In the genomic region with DNA sequence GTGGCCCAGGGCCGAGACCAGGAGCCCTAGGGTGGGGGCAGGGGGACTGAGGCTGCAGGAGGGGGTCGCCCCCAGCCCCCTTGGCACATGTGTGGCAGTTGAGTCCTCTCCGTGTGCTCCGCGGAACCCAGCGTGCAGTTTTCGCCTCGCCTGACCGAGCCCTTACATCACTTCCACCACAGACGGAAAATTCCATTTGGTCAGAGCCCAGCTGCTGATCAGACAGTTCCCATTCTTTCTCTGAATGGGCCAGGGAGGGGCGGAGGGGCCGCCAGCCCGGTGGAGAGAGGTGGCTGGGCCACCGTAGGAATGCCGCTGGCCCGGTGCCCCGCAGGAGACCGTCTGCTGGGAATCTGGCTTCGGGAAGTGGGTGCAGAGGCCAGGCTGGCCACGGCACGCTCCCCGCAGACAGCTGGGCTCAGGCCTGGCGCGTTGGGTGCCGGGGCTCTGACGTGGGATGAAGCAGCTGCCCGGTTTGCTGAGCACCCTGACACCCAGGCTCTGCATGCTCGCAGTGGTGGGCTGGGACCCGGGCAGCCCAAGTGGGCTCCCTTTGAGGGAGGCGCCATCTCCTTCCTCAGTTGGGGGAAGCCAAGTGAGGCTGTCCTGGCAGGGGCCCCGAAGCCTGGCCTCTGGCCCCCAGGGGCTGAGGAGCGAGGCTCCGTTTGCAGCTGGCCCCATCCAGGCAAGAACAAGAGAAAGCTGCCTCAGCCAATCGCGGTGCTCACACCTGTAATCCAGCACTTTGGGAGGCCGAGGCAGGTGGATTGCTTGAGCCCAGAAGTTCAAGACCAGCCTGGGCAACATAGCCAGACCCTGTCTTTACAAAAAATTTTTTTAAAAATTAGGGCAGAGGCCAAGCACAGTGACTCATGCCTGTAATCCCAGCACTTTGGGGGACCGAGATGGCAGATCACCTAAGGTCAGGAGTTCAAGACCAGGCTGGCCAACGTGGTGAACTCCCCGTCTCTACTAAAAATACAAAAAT, we compare ENCODE assay signal across 1 cellular context.
TF ChIP-seq lines count a peak whose summit lies in the region.

No MANE protein-coding gene starts in this region.

TF ChIP-seq in HepG2, 621 proteins besides CTCF, POLR2A, EP300 and RAD21 (continued from another document and continues in another):
- TF ChIP-seq KLF13 (CRISPR knock-in tag; IDR thresholded peaks at IDR 0.05), result no peak
- no peak for TF ChIP-seq ZBTB1 (CRISPR knock-in tag; IDR thresholded peaks at IDR 0.05; ENCODE audit: borderline replicate concordance)
- no peak for TF ChIP-seq ATRX (CRISPR knock-in tag; IDR thresholded peaks at IDR 0.05; ENCODE audit: borderline replicate concordance)
- TF ChIP-seq, protein P1, sequence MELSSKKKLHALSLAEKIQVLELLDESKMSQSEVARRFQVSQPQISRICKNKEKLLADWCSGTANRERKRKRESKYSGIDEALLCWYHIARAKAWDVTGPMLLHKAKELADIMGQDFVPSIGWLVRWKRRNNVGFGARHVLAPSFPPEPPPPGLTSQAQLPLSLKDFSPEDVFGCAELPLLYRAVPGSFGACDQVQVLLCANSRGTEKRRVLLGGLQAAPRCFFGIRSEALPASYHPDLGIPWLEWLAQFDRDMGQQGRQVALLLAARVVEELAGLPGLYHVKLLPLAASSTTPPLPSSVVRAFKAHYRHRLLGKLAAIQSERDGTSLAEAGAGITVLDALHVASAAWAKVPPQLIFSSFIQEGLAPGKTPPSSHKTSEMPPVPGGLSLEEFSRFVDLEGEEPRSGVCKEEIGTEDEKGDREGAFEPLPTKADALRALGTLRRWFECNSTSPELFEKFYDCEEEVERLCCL (CRISPR knock-in tag; IDR thresholded peaks at IDR 0.05; ENCODE audit: borderline replicate concordance), result no peak
- TF ChIP-seq ZNF703 (CRISPR knock-in tag; IDR thresholded peaks at IDR 0.05; ENCODE audit: borderline replicate concordance), result no peak
- TF ChIP-seq BORCS8-MEF2B (CRISPR knock-in tag; IDR thresholded peaks at IDR 0.05), result peak; percentile 55; the same call in 1 of the 2 replicates
- TF ChIP-seq, protein P2, sequence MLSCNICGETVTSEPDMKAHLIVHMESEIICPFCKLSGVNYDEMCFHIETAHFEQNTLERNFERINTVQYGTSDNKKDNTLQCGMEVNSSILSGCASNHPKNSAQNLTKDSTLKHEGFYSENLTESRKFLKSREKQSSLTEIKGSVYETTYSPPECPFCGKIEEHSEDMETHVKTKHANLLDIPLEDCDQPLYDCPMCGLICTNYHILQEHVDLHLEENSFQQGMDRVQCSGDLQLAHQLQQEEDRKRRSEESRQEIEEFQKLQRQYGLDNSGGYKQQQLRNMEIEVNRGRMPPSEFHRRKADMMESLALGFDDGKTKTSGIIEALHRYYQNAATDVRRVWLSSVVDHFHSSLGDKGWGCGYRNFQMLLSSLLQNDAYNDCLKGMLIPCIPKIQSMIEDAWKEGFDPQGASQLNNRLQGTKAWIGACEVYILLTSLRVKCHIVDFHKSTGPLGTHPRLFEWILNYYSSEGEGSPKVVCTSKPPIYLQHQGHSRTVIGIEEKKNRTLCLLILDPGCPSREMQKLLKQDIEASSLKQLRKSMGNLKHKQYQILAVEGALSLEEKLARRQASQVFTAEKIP (CRISPR knock-in tag; IDR thresholded peaks at IDR 0.05; ENCODE audit: borderline replicate concordance), result no peak
- TF ChIP-seq KAT2B (IDR thresholded peaks at IDR 0.05; ENCODE audit: borderline replicate concordance, low read depth, low read length), result no peak
- TF ChIP-seq SMAD9 (CRISPR knock-in tag; IDR thresholded peaks at IDR 0.05), result no peak
- peak; percentile 47; the same call in 1 of the 2 replicates for TF ChIP-seq RELA (CRISPR knock-in tag; IDR thresholded peaks at IDR 0.05)
- no peak for TF ChIP-seq ZNF841 (CRISPR knock-in tag; IDR thresholded peaks at IDR 0.05; ENCODE audit: borderline replicate concordance)
- 0 out of 2 replicates have a peak, but pooled peaks have one; percentile 67 for TF ChIP-seq ZSCAN31 (CRISPR knock-in tag; IDR thresholded peaks at IDR 0.05; ENCODE audit: low read depth)
- no peak for TF ChIP-seq ZSCAN21 (CRISPR knock-in tag; IDR thresholded peaks at IDR 0.05; ENCODE audit: borderline replicate concordance)
- no peak for TF ChIP-seq BCL3 (CRISPR knock-in tag; IDR thresholded peaks at IDR 0.05)
- TF ChIP-seq ZFP36L2 (CRISPR knock-in tag; IDR thresholded peaks at IDR 0.05), result no peak
- no peak for TF ChIP-seq NBN (conservative IDR thresholded peaks at IDR 0.05)
- TF ChIP-seq ZNF160 (CRISPR knock-in tag; IDR thresholded peaks at IDR 0.05), result no peak
- TF ChIP-seq ZNF333 (CRISPR knock-in tag; IDR thresholded peaks at IDR 0.05; ENCODE audit: borderline replicate concordance), result 0 out of 2 replicates have a peak, but pooled peaks have one; percentile 40
- no peak for TF ChIP-seq DZIP1 (CRISPR knock-in tag; IDR thresholded peaks at IDR 0.05)
- no peak for TF ChIP-seq ZNF207 (IDR thresholded peaks at IDR 0.05; ENCODE audit: borderline replicate concordance)
- TF ChIP-seq ZNF558 (CRISPR knock-in tag; IDR thresholded peaks at IDR 0.05; ENCODE audit: borderline replicate concordance), result no peak
- no peak for TF ChIP-seq TSC22D2 (CRISPR knock-in tag; IDR thresholded peaks at IDR 0.05; ENCODE audit: borderline replicate concordance)
- TF ChIP-seq SIN3B (IDR thresholded peaks at IDR 0.05; ENCODE audit: low read length), result no peak
- TF ChIP-seq CBX2 (IDR thresholded peaks at IDR 0.05; ENCODE audit: low read depth, low read length), result no peak
- no peak for TF ChIP-seq CBX2 (CRISPR knock-in tag; IDR thresholded peaks at IDR 0.05; ENCODE audit: low read depth)
- TF ChIP-seq GATAD2A (CRISPR knock-in tag; IDR thresholded peaks at IDR 0.05), result peak; percentile 81
- TF ChIP-seq, protein P3, sequence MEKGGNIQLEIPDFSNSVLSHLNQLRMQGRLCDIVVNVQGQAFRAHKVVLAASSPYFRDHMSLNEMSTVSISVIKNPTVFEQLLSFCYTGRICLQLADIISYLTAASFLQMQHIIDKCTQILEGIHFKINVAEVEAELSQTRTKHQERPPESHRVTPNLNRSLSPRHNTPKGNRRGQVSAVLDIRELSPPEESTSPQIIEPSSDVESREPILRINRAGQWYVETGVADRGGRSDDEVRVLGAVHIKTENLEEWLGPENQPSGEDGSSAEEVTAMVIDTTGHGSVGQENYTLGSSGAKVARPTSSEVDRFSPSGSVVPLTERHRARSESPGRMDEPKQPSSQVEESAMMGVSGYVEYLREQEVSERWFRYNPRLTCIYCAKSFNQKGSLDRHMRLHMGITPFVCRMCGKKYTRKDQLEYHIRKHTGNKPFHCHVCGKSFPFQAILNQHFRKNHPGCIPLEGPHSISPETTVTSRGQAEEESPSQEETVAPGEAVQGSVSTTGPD (CRISPR knock-in tag; IDR thresholded peaks at IDR 0.05), result 0 out of 2 replicates have a peak, but pooled peaks have one; percentile 62
- TF ChIP-seq RCOR2 (CRISPR knock-in tag; IDR thresholded peaks at IDR 0.05), result no peak
- no peak for TF ChIP-seq NFE2L1 (CRISPR knock-in tag; IDR thresholded peaks at IDR 0.05; ENCODE audit: borderline replicate concordance)
- no peak for TF ChIP-seq RAD51 (IDR thresholded peaks at IDR 0.05; ENCODE audit: borderline replicate concordance)
- TF ChIP-seq ZFP1 (CRISPR knock-in tag; IDR thresholded peaks at IDR 0.05), result no peak
- TF ChIP-seq, protein P4, sequence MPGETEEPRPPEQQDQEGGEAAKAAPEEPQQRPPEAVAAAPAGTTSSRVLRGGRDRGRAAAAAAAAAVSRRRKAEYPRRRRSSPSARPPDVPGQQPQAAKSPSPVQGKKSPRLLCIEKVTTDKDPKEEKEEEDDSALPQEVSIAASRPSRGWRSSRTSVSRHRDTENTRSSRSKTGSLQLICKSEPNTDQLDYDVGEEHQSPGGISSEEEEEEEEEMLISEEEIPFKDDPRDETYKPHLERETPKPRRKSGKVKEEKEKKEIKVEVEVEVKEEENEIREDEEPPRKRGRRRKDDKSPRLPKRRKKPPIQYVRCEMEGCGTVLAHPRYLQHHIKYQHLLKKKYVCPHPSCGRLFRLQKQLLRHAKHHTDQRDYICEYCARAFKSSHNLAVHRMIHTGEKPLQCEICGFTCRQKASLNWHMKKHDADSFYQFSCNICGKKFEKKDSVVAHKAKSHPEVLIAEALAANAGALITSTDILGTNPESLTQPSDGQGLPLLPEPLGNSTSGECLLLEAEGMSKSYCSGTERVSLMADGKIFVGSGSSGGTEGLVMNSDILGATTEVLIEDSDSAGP (CRISPR knock-in tag; IDR thresholded peaks at IDR 0.05; ENCODE audit: borderline replicate concordance), result peak; percentile 50; the same call in 1 of the 2 replicates
- TF ChIP-seq, protein P5, sequence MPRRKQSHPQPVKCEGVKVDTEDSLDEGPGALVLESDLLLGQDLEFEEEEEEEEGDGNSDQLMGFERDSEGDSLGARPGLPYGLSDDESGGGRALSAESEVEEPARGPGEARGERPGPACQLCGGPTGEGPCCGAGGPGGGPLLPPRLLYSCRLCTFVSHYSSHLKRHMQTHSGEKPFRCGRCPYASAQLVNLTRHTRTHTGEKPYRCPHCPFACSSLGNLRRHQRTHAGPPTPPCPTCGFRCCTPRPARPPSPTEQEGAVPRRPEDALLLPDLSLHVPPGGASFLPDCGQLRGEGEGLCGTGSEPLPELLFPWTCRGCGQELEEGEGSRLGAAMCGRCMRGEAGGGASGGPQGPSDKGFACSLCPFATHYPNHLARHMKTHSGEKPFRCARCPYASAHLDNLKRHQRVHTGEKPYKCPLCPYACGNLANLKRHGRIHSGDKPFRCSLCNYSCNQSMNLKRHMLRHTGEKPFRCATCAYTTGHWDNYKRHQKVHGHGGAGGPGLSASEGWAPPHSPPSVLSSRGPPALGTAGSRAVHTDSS (CRISPR knock-in tag; conservative IDR thresholded peaks at IDR 0.05), result no peak
- TF ChIP-seq CEBPB (IDR thresholded peaks at IDR 0.05; ENCODE audit: borderline replicate concordance, low read depth, low read length), result peak; percentile 60
- TF ChIP-seq ZNF652 (CRISPR knock-in tag; IDR thresholded peaks at IDR 0.05; ENCODE audit: borderline replicate concordance, low read depth), result no peak
- TF ChIP-seq ZNF850 (CRISPR knock-in tag; conservative IDR thresholded peaks at IDR 0.05), result no peak
- no peak for TF ChIP-seq ZNF83 (CRISPR knock-in tag; IDR thresholded peaks at IDR 0.05; ENCODE audit: borderline replicate concordance)
- TF ChIP-seq GLMP (CRISPR knock-in tag; IDR thresholded peaks at IDR 0.05; ENCODE audit: borderline replicate concordance), result no peak
- no peak; the same call in 1 of the 2 replicates for TF ChIP-seq ZNF460 (CRISPR knock-in tag; IDR thresholded peaks at IDR 0.05; ENCODE audit: borderline replicate concordance)
- TF ChIP-seq XRCC5 (optimal IDR thresholded peaks at IDR 0.05; ENCODE audit: low read length), result peak; percentile 52
- peak; percentile 46; the same call in 1 of the 2 replicates for TF ChIP-seq ZBTB26 (CRISPR knock-in tag; IDR thresholded peaks at IDR 0.05; ENCODE audit: borderline replicate concordance)
- TF ChIP-seq ZBTB43 (CRISPR knock-in tag; conservative IDR thresholded peaks at IDR 0.05), result no peak
